Comparison of ENCODE assay signal across 9 cellular contexts in genomic region chr4:39763714-39764572, GRCh38.
A peak's percentile ranks its signal among the peaks of the same experiment; 100 is the strongest.
DNase-seq lines count a peak whose midpoint lies in the region; ATAC-seq lines count a peak whose summit lies in the region.
"Had no signal": no experiment of that assay in that cellular context is flagged by ENCODE, and none has a peak within 500 bp of the region (broad histone marks: within the 10 kb centered on the region; RNA-seq: fewer than 3 reads in every experiment).

No MANE protein-coding gene starts in this region.

- peak; percentile 45 for DNase-seq in left kidney (ENCODE audit: low read depth, low spot score)
- no peak for DNase-seq in UCSD-AML1 (lab: John Stamatoyannopoulos, UW; ENCODE audit: unreplicated experiment)
- DNase-seq in NCI-H2029 (lab: John Stamatoyannopoulos, UW): no peak
- DNase-seq in GM03348 (ENCODE audit: low spot score): no peak
- DNase-seq: activated CD8-positive, alpha-beta memory T cell treated with anti-CD3 and anti-CD28 coated beads, Interleukin-2, amount 50 U/mL, for 4 hours; NCI-H1092 treated with DMSO at 0.1 percent for 48 hours had no signal

- ATAC-seq in GM18858 (IDR thresholded peaks at IDR 0.05; ENCODE audit: unreplicated experiment): peak; percentile 52
- ATAC-seq in GM21447 (IDR thresholded peaks at IDR 0.05; ENCODE audit: unreplicated experiment): peak; percentile 57
- ATAC-seq in HG03135 (IDR thresholded peaks at IDR 0.05; ENCODE audit: unreplicated experiment): peak; percentile 56
